ENCODE assay signal across 1 cellular context in the genomic region with DNA sequence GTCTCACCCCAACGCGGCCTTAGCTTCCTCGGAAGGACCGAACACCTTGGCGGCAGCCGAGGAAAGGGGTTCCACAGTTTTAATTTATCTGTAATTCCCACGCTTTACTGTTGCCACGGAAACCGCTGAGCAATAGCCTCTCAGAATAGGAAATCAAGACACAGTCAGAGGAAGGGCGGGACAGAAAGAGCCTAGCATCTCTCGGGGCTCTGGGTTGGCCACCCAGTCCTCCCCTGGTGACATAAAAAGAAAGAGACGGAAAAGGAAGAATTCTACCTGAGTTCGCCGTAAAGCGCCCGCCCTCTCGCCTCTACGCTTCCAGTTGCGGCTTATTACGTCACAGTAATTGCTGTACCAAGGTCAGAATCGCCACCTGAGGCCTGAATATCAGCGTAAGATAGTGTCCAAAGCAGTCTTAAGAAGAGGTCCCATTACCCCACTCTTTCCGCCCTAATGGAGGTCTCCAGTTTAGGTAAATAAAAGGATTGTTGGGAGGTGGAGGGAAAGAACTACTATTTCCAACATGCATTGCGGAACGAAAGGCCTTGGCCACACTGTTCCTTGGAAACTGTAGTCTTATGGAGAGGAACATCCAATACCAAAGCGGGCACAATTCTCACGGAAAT.
TF ChIP-seq lines count a peak whose summit lies in the region.

No MANE protein-coding gene starts in this region.

TF ChIP-seq in HepG2, 621 proteins besides CTCF, POLR2A, EP300 and RAD21 (continued from another document and continues in another):
- TF ChIP-seq SP1 (IDR thresholded peaks at IDR 0.05), result no peak
- TF ChIP-seq SP1 (CRISPR knock-in tag; IDR thresholded peaks at IDR 0.05), result peak; percentile 76; the same call in 1 of the 2 replicates
- TF ChIP-seq HCFC1 (IDR thresholded peaks at IDR 0.05; ENCODE audit: low read depth, low read length), result peak; percentile 49
- TF ChIP-seq, protein P1, sequence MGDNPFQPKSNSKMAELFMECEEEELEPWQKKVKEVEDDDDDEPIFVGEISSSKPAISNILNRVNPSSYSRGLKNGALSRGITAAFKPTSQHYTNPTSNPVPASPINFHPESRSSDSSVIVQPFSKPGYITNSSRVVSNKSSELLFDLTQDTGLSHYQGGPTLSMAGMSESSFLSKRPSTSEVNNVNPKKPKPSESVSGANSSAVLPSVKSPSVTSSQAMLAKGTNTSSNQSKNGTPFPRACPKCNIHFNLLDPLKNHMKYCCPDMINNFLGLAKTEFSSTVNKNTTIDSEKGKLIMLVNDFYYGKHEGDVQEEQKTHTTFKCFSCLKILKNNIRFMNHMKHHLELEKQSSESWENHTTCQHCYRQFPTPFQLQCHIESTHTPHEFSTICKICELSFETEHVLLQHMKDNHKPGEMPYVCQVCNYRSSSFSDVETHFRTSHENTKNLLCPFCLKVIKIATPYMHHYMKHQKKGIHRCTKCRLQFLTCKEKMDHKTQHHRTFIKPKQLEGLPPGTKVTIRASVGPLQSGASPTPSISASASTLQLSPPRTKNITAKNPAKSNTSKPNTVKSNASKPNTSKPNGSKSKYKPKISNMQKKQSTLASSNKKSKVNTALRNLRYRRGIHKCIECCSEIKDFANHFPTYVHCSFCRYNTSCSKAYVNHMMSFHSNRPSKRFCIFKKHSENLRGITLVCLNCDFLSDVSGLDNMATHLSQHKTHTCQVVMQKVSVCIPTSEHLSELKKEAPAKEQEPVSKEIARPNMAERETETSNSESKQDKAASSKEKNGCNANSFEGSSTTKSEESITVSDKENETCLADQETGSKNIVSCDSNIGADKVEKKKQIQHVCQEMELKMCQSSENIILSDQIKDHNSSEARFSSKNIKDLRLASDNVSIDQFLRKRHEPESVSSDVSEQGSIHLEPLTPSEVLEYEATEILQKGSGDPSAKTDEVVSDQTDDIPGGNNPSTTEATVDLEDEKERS (CRISPR knock-in tag; IDR thresholded peaks at IDR 0.05), result no peak
- peak; percentile 77 for TF ChIP-seq GABPB1 (CRISPR knock-in tag; IDR thresholded peaks at IDR 0.05)
- TF ChIP-seq, protein P2, sequence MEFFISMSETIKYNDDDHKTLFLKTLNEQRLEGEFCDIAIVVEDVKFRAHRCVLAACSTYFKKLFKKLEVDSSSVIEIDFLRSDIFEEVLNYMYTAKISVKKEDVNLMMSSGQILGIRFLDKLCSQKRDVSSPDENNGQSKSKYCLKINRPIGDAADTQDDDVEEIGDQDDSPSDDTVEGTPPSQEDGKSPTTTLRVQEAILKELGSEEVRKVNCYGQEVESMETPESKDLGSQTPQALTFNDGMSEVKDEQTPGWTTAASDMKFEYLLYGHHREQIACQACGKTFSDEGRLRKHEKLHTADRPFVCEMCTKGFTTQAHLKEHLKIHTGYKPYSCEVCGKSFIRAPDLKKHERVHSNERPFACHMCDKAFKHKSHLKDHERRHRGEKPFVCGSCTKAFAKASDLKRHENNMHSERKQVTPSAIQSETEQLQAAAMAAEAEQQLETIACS (CRISPR knock-in tag; IDR thresholded peaks at IDR 0.05), result peak; percentile 12; the same call in 1 of the 2 replicates
- no peak for TF ChIP-seq ZNF33A (CRISPR knock-in tag; IDR thresholded peaks at IDR 0.05; ENCODE audit: borderline replicate concordance)
- TF ChIP-seq, protein P3, sequence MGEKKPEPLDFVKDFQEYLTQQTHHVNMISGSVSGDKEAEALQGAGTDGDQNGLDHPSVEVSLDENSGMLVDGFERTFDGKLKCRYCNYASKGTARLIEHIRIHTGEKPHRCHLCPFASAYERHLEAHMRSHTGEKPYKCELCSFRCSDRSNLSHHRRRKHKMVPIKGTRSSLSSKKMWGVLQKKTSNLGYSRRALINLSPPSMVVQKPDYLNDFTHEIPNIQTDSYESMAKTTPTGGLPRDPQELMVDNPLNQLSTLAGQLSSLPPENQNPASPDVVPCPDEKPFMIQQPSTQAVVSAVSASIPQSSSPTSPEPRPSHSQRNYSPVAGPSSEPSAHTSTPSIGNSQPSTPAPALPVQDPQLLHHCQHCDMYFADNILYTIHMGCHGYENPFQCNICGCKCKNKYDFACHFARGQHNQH (CRISPR knock-in tag; IDR thresholded peaks at IDR 0.05), result no peak; the same call in 1 of the 2 replicates
- TF ChIP-seq, protein P4, sequence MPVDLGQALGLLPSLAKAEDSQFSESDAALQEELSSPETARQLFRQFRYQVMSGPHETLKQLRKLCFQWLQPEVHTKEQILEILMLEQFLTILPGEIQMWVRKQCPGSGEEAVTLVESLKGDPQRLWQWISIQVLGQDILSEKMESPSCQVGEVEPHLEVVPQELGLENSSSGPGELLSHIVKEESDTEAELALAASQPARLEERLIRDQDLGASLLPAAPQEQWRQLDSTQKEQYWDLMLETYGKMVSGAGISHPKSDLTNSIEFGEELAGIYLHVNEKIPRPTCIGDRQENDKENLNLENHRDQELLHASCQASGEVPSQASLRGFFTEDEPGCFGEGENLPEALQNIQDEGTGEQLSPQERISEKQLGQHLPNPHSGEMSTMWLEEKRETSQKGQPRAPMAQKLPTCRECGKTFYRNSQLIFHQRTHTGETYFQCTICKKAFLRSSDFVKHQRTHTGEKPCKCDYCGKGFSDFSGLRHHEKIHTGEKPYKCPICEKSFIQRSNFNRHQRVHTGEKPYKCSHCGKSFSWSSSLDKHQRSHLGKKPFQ (CRISPR knock-in tag; IDR thresholded peaks at IDR 0.05; ENCODE audit: insufficient replicate concordance), result peak; percentile 28
- TF ChIP-seq ZNF790 (CRISPR knock-in tag; IDR thresholded peaks at IDR 0.05; ENCODE audit: borderline replicate concordance), result no peak
- no peak for TF ChIP-seq ZC3H4 (CRISPR knock-in tag; IDR thresholded peaks at IDR 0.05; ENCODE audit: borderline replicate concordance)
- TF ChIP-seq KDM3A (CRISPR knock-in tag; IDR thresholded peaks at IDR 0.05; ENCODE audit: low read depth), result 0 out of 2 replicates have a peak, but pooled peaks have one; percentile 13
- no peak for TF ChIP-seq ZMYM4 (CRISPR knock-in tag; IDR thresholded peaks at IDR 0.05)
- peak; percentile 95 for TF ChIP-seq ZBTB3 (CRISPR knock-in tag; IDR thresholded peaks at IDR 0.05; ENCODE audit: borderline replicate concordance, low read depth)
- TF ChIP-seq ASH2L (IDR thresholded peaks at IDR 0.05; ENCODE audit: insufficient read length, low read depth, low read length), result peak; percentile 78
- no peak for TF ChIP-seq ZNF766 (CRISPR knock-in tag; IDR thresholded peaks at IDR 0.05; ENCODE audit: borderline replicate concordance)
- TF ChIP-seq ZNF607 (CRISPR knock-in tag; IDR thresholded peaks at IDR 0.05; ENCODE audit: borderline replicate concordance), result peak; percentile 23; the same call in 1 of the 2 replicates
- TF ChIP-seq, protein P5, sequence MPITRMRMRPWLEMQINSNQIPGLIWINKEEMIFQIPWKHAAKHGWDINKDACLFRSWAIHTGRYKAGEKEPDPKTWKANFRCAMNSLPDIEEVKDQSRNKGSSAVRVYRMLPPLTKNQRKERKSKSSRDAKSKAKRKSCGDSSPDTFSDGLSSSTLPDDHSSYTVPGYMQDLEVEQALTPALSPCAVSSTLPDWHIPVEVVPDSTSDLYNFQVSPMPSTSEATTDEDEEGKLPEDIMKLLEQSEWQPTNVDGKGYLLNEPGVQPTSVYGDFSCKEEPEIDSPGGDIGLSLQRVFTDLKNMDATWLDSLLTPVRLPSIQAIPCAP (CRISPR knock-in tag; IDR thresholded peaks at IDR 0.05; ENCODE audit: low read depth), result no peak
- TF ChIP-seq, protein P6, sequence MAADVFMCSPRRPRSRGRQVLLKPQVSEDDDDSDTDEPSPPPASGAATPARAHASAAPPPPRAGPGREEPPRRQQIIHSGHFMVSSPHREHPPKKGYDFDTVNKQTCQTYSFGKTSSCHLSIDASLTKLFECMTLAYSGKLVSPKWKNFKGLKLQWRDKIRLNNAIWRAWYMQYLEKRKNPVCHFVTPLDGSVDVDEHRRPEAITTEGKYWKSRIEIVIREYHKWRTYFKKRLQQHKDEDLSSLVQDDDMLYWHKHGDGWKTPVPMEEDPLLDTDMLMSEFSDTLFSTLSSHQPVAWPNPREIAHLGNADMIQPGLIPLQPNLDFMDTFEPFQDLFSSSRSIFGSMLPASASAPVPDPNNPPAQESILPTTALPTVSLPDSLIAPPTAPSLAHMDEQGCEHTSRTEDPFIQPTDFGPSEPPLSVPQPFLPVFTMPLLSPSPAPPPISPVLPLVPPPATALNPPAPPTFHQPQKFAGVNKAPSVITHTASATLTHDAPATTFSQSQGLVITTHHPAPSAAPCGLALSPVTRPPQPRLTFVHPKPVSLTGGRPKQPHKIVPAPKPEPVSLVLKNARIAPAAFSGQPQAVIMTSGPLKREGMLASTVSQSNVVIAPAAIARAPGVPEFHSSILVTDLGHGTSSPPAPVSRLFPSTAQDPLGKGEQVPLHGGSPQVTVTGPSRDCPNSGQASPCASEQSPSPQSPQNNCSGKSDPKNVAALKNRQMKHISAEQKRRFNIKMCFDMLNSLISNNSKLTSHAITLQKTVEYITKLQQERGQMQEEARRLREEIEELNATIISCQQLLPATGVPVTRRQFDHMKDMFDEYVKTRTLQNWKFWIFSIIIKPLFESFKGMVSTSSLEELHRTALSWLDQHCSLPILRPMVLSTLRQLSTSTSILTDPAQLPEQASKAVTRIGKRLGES (CRISPR knock-in tag; IDR thresholded peaks at IDR 0.05; ENCODE audit: borderline replicate concordance), result no peak
- peak; percentile 89 for TF ChIP-seq ARID2 (CRISPR knock-in tag; IDR thresholded peaks at IDR 0.05; ENCODE audit: borderline replicate concordance)
- no peak for TF ChIP-seq CENPT (CRISPR knock-in tag; IDR thresholded peaks at IDR 0.05; ENCODE audit: low read depth)
- TF ChIP-seq, protein P7, sequence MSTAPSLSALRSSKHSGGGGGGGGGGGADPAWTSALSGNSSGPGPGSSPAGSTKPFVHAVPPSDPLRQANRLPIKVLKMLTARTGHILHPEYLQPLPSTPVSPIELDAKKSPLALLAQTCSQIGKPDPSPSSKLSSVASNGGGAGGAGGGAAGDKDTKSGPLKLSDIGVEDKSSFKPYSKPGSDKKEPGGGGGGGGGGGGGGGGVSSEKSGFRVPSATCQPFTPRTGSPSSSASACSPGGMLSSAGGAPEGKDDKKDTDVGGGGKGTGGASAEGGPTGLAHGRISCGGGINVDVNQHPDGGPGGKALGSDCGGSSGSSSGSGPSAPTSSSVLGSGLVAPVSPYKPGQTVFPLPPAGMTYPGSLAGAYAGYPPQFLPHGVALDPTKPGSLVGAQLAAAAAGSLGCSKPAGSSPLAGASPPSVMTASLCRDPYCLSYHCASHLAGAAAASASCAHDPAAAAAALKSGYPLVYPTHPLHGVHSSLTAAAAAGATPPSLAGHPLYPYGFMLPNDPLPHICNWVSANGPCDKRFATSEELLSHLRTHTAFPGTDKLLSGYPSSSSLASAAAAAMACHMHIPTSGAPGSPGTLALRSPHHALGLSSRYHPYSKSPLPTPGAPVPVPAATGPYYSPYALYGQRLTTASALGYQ (CRISPR knock-in tag; IDR thresholded peaks at IDR 0.05), result peak; percentile 6; the same call in 1 of the 2 replicates
- peak; percentile 71 for TF ChIP-seq SP2 (CRISPR knock-in tag; IDR thresholded peaks at IDR 0.05)
- TF ChIP-seq POLR2G (IDR thresholded peaks at IDR 0.05; ENCODE audit: low read depth, low read length), result peak; percentile 19
- peak; percentile 27 for TF ChIP-seq FOSL2 (CRISPR knock-in tag; IDR thresholded peaks at IDR 0.05)
- 0 out of 2 replicates have a peak, but pooled peaks have one; percentile 19 for TF ChIP-seq ZNF441 (CRISPR knock-in tag; IDR thresholded peaks at IDR 0.05; ENCODE audit: borderline replicate concordance)
- TF ChIP-seq ZNF878 (CRISPR knock-in tag; IDR thresholded peaks at IDR 0.05), result 0 out of 2 replicates have a peak, but pooled peaks have one; percentile 67
- peak; percentile 87 for TF ChIP-seq ZFP1 (CRISPR knock-in tag; IDR thresholded peaks at IDR 0.05)
- TF ChIP-seq, protein P8, sequence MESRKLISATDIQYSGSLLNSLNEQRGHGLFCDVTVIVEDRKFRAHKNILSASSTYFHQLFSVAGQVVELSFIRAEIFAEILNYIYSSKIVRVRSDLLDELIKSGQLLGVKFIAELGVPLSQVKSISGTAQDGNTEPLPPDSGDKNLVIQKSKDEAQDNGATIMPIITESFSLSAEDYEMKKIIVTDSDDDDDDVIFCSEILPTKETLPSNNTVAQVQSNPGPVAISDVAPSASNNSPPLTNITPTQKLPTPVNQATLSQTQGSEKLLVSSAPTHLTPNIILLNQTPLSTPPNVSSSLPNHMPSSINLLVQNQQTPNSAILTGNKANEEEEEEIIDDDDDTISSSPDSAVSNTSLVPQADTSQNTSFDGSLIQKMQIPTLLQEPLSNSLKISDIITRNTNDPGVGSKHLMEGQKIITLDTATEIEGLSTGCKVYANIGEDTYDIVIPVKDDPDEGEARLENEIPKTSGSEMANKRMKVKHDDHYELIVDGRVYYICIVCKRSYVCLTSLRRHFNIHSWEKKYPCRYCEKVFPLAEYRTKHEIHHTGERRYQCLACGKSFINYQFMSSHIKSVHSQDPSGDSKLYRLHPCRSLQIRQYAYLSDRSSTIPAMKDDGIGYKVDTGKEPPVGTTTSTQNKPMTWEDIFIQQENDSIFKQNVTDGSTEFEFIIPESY (CRISPR knock-in tag; IDR thresholded peaks at IDR 0.05), result no peak
- no peak for TF ChIP-seq HOXA7 (CRISPR knock-in tag; IDR thresholded peaks at IDR 0.05)
- TF ChIP-seq SUZ12 (IDR thresholded peaks at IDR 0.05; ENCODE audit: low read depth, low read length), result no peak
- 0 out of 2 replicates have a peak, but pooled peaks have one; percentile 10 for TF ChIP-seq SRY (CRISPR knock-in tag; IDR thresholded peaks at IDR 0.05)
- TF ChIP-seq ARNT (IDR thresholded peaks at IDR 0.05), result no peak
- TF ChIP-seq, protein P9, sequence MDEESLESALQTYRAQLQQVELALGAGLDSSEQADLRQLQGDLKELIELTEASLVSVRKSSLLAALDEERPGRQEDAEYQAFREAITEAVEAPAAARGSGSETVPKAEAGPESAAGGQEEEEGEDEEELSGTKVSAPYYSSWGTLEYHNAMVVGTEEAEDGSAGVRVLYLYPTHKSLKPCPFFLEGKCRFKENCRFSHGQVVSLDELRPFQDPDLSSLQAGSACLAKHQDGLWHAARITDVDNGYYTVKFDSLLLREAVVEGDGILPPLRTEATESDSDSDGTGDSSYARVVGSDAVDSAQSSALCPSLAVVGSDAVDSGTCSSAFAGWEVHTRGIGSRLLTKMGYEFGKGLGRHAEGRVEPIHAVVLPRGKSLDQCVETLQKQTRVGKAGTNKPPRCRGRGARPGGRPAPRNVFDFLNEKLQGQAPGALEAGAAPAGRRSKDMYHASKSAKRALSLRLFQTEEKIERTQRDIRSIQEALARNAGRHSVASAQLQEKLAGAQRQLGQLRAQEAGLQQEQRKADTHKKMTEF (CRISPR knock-in tag; IDR thresholded peaks at IDR 0.05), result peak; percentile 17
- TF ChIP-seq HIVEP1 (CRISPR knock-in tag; IDR thresholded peaks at IDR 0.05), result peak; percentile 1; the same call in 1 of the 2 replicates
